8 cellular contexts compared by ENCODE assay signal in genomic region chr5:115842089-115842881, GRCh38. TPM values are rescaled to one million over a fixed set of nuclear protein-coding genes. Genes with fewer than 3 reads are reported as not detected.
DNase-seq lines count a peak whose midpoint lies in the region; ATAC-seq and TF ChIP-seq lines count a peak whose summit lies in the region.

No MANE protein-coding gene starts in this region.

- peak overlapping the region; percentile 96 for H3K9ac ChIP-seq in SK-N-MC (ENCODE audit: insufficient read length)
- H3K9ac ChIP-seq in stomach smooth muscle (ENCODE audit: low read length in 2 of 2): peak overlapping the region; percentile 81 to 90

- no peak for TF ChIP-seq CTCF in choroid plexus epithelial cell (conservative IDR thresholded peaks at IDR 0.05; ENCODE audit: low read depth, low read length)
- peak in 1 of 2 donors; percentile 9 for TF ChIP-seq CTCF in left lung (IDR thresholded peaks at IDR 0.05)

- H3K27ac ChIP-seq in SK-N-MC (peak overlapping the region; percentile 97), left lung (peak overlapping the region; percentile 90 to 94), stomach smooth muscle (ENCODE audit: low read length) (peak overlapping the region; percentile 85)

- H3K4me1 ChIP-seq in left lung (peaks cover 38 to 61% of the 10 kb centered on the region in 2 donors), stomach smooth muscle (ENCODE audit: control insufficient read depth, insufficient read depth, low read length) (peaks cover 20% of the 10 kb centered on the region)

- no peaks in the 10 kb centered on the region for H3K27me3 ChIP-seq in left lung
- no peaks in the 10 kb centered on the region for H3K27me3 ChIP-seq in stomach smooth muscle (ENCODE audit: control insufficient read depth in 1 of 2, insufficient read depth in 2 of 2, low read length in 2 of 2)

- peaks cover 11% of the 10 kb centered on the region for H3K36me3 ChIP-seq in SK-N-MC (ENCODE audit: insufficient read depth, low read length)
- H3K36me3 ChIP-seq in left lung: peaks cover 0 to 3% of the 10 kb centered on the region in 2 donors
- H3K36me3 ChIP-seq in stomach smooth muscle (ENCODE audit: control insufficient read depth in 2 of 2, insufficient read depth in 2 of 2, low read length in 2 of 2): peaks cover 0 to 5% of the 10 kb centered on the region in 2 donors

- ATAC-seq in GM21723 (IDR thresholded peaks at IDR 0.05; ENCODE audit: unreplicated experiment) (peak; percentile 42), left lung (peak; percentile 65)

- intact Hi-C loops in left lung (cut with DNase I): no loop called here

- DNase-seq in SIG-M5 treated with dmso at 0.1 percent for 504 hours (lab: John Stamatoyannopoulos, UW; ENCODE audit: unreplicated experiment) (peak; percentile 52), SIG-M5 (lab: John Stamatoyannopoulos, UW) (no peak), HuH-7 (ENCODE audit: low spot score) (peak; percentile 67), SK-N-MC (ENCODE audit: low read depth, low spot score) (no peak), choroid plexus epithelial cell (ENCODE audit: low read depth) (no peak), left lung (no peak)

- H3K9me3 ChIP-seq in SK-N-MC (ENCODE audit: low read depth, low read length): no peaks in the 10 kb centered on the region
- H3K9me3 ChIP-seq in left lung: no peaks in the 10 kb centered on the region
- H3K9me3 ChIP-seq in stomach smooth muscle (ENCODE audit: control insufficient read depth in 2 of 2, low read length in 2 of 2): no peaks in the 10 kb centered on the region

- H3K4me3 ChIP-seq in SK-N-MC: peak overlapping the region; percentile 99
- peak overlapping the region; percentile 86 for H3K4me3 ChIP-seq in choroid plexus epithelial cell (ENCODE audit: low read depth, low read length)
- peak overlapping the region; percentile 87 to 96 for H3K4me3 ChIP-seq in left lung
- H3K4me3 ChIP-seq in stomach smooth muscle (ENCODE audit: low read length in 2 of 2): peak overlapping the region; percentile 91 to 94

RNA-seq across cellular contexts. Expression of gene AP3S1, which starts 0.6 kb away (rescaled TPM):
- total RNA-seq in left lung: 10 to 100 TPM; 77.1 to 89.2 TPM

RNA-seq across cellular contexts. Expression of gene ATG12, which starts 0.9 kb away (rescaled TPM):
- 10 to 100 TPM; 31.5 to 39.8 TPM for total RNA-seq in left lung

RNA-seq across cellular contexts. Expression of gene CDO1, which starts 25.8 kb away (rescaled TPM):
- 1 to 10 TPM; 4.9 to 5.8 TPM for total RNA-seq in left lung

Comparison
In these comparisons a context has a peak if more than half of its experiments do, and no peak if none do; other contexts are left out.
1. DNase-seq: peak in SIG-M5 treated with dmso at 0.1 percent for 504 hours (single experiment) and HuH-7 (single experiment); none in SIG-M5 (single experiment), SK-N-MC (single experiment), choroid plexus epithelial cell (single experiment) and left lung (0 of 2).
2. Peak in every context shown above with its lines, with median percentiles within 50 percentile points of each other: H3K27ac ChIP-seq and H3K4me3 ChIP-seq.